ENCODE assay signal across 24 cellular contexts in genomic region chr1:226949401-226949800, GRCh38. TPM values are rescaled to one million over a fixed set of nuclear protein-coding genes. Genes with fewer than 3 reads are reported as not detected.
DNase-seq lines count a peak whose midpoint lies in the region; ATAC-seq and TF ChIP-seq lines count a peak whose summit lies in the region.
"Had no signal": no experiment of that assay in that cellular context is flagged by ENCODE, and none has a peak within 500 bp of the region (broad histone marks: within the 10 kb centered on the region; RNA-seq: fewer than 3 reads in every experiment).

No MANE protein-coding gene starts in this region.

- no peak overlapping the region for H3K9ac ChIP-seq in subcutaneous abdominal adipose tissue (ENCODE audit: low read length in 5 of 5)
- H3K9ac ChIP-seq: BLaER1 treated with 17β-estradiol and CSF1 and Interleukin-3, amounts not matched to agents 10 nM and 100 nM had no signal

- H3K4me1 ChIP-seq in right atrium auricular region: peaks cover 0 to 53% of the 10 kb centered on the region in 2 donors
- H3K4me1 ChIP-seq in psoas muscle: peaks cover 70% of the 10 kb centered on the region
- peaks cover 8 to 59% (median 43%) of the 10 kb centered on the region in 5 donors for H3K4me1 ChIP-seq in subcutaneous abdominal adipose tissue (ENCODE audit: control insufficient read depth in 5 of 5, insufficient read depth in 5 of 5, low read length in 5 of 5)

- intact Hi-C loops in left ventricle myocardium superior (cut with micrococcal nuclease): no loop called here
- intact Hi-C loops in psoas muscle (cut with DNase I): no loop called here

- H3K27ac Mint-ChIP-seq in stimulated activated memory B cell treated with anti-CD40 and anti-IgM and Interleukin-4, amounts not matched to agents 10 μg/mL and 1 μg/mL and 100 μg/mL, for 72 hours: no peak overlapping the region
- H3K27ac Mint-ChIP-seq: CD14-positive monocyte; CD4-positive, alpha-beta T cell had no signal

- no peak for TF ChIP-seq CTCF in right atrium auricular region (IDR thresholded peaks at IDR 0.05)
- no peak for TF ChIP-seq CTCF in psoas muscle (IDR thresholded peaks at IDR 0.05)

- peaks cover 14% of the 10 kb centered on the region for H3K36me3 Mint-ChIP-seq in stimulated activated memory B cell treated with anti-CD40 and anti-IgM and Interleukin-4, amounts not matched to agents 10 μg/mL and 1 μg/mL and 100 μg/mL, for 72 hours

- H3K27me3 ChIP-seq in right atrium auricular region (no peaks in the 10 kb centered on the region), psoas muscle (ENCODE audit: insufficient read depth in 3 of 3, low read length in 2 of 3) (no peaks in the 10 kb centered on the region), subcutaneous abdominal adipose tissue (ENCODE audit: control insufficient read depth in 5 of 5, insufficient read depth in 4 of 5, low read length in 5 of 5) (no peaks in the 10 kb centered on the region)
- H3K27me3 ChIP-seq: BE2C; BLaER1 treated with 17β-estradiol and CSF1 and Interleukin-3, amounts not matched to agents 10 nM and 100 nM had no signal

- H3K9me3 ChIP-seq in right atrium auricular region: peaks cover 0 to 5% of the 10 kb centered on the region in 2 donors
- H3K9me3 ChIP-seq in psoas muscle: no peaks in the 10 kb centered on the region
- H3K9me3 ChIP-seq in subcutaneous abdominal adipose tissue (ENCODE audit: control insufficient read depth in 5 of 5, low read length in 5 of 5): peaks cover 0 to 6% (median 4%) of the 10 kb centered on the region in 5 donors
- H3K9me3 ChIP-seq: A549, BE2C had no signal

- WGBS in psoas muscle, 3 donors: 41 to 49% (median 46%) methylated on average over 3 of the region's 3 CpGs

- ATAC-seq in left ventricle myocardium superior (no peak), psoas muscle (no peak)
- no peak for ATAC-seq in stimulated activated memory B cell treated with anti-CD40 and anti-IgM and Interleukin-4, amounts not matched to agents 10 μg/mL and 1 μg/mL and 100 μg/mL, for 72 hours
- ATAC-seq: A549, GM12878 had no signal

- H3K36me3 ChIP-seq in right atrium auricular region (no peaks in the 10 kb centered on the region), psoas muscle (ENCODE audit: insufficient read depth in 1 of 2, low read depth in 1 of 2) (peaks cover 0 to 30% of the 10 kb centered on the region in 2 donors), subcutaneous abdominal adipose tissue (ENCODE audit: control insufficient read depth in 5 of 5, insufficient read depth in 5 of 5, low read length in 5 of 5) (peaks cover 0 to 4% (median 0%) of the 10 kb centered on the region in 5 donors)

- DNase-seq in right atrium auricular region (ENCODE audit: low spot score) (peak; percentile 38), left ventricle myocardium superior (no peak), mucosa of gallbladder (ENCODE audit: low spot score) (peak; percentile 8), psoas muscle (no peak), GOT3 (lab: John Stamatoyannopoulos, UW) (no peak), NCI-H446 treated with DMSO at 0.1 percent for 48 hours (lab: John Stamatoyannopoulos, UW) (no peak)
- DNase-seq: 8988T; ACHN; AML-193; BE2C; CD4-positive, alpha-beta T cell; CD8-positive, alpha-beta memory T cell; DMS 273 treated with DMSO at 0.1 percent for 48 hours; DMS79; EL; GDM1; H7; HCEC 1CT had no signal

- H3K27me3 Mint-ChIP-seq in stimulated activated memory B cell treated with anti-CD40 and anti-IgM and Interleukin-4, amounts not matched to agents 10 μg/mL and 1 μg/mL and 100 μg/mL, for 72 hours: no peaks in the 10 kb centered on the region
- H3K27me3 Mint-ChIP-seq: CD4-positive, alpha-beta T cell had no signal

- H3K4me3 ChIP-seq in right atrium auricular region: no peak overlapping the region
- H3K4me3 ChIP-seq in psoas muscle: no peak overlapping the region
- H3K4me3 ChIP-seq in subcutaneous abdominal adipose tissue (ENCODE audit: low read depth in 1 of 5, low read length in 5 of 5): no peak overlapping the region
- H3K4me3 ChIP-seq: A549; BLaER1 treated with 17β-estradiol and CSF1 and Interleukin-3, amounts not matched to agents 10 nM and 100 nM; GM12878 had no signal

- peaks cover 3% of the 10 kb centered on the region for H3K9me3 Mint-ChIP-seq in stimulated activated memory B cell treated with anti-CD40 and anti-IgM and Interleukin-4, amounts not matched to agents 10 μg/mL and 1 μg/mL and 100 μg/mL, for 72 hours
- H3K9me3 Mint-ChIP-seq: CD4-positive, alpha-beta T cell had no signal

- H3K27ac ChIP-seq in right atrium auricular region (no peak overlapping the region), psoas muscle (peak overlapping the region; percentile 97), subcutaneous abdominal adipose tissue (ENCODE audit: low read depth, low read length) (peak overlapping the region; percentile 37)
- H3K27ac ChIP-seq: A549; BLaER1 treated with 17β-estradiol and CSF1 and Interleukin-3, amounts not matched to agents 10 nM and 100 nM had no signal

- H3K4me1 Mint-ChIP-seq in stimulated activated memory B cell treated with anti-CD40 and anti-IgM and Interleukin-4, amounts not matched to agents 10 μg/mL and 1 μg/mL and 100 μg/mL, for 72 hours: peaks cover 67% of the 10 kb centered on the region

- H3K4me3 Mint-ChIP-seq in stimulated activated memory B cell treated with anti-CD40 and anti-IgM and Interleukin-4, amounts not matched to agents 10 μg/mL and 1 μg/mL and 100 μg/mL, for 72 hours: no peak overlapping the region
- H3K4me3 Mint-ChIP-seq: CD14-positive monocyte; CD4-positive, alpha-beta T cell; CD8-positive, alpha-beta memory T cell had no signal

RNA-seq across cellular contexts. Expression of gene COQ8A, which starts 9.3 kb away (rescaled TPM):
- total RNA-seq in right atrium auricular region (100 to 1,000 TPM; 158 to 253 TPM), left ventricle myocardium superior (438 TPM), mucosa of gallbladder (109 TPM), psoas muscle (1,000 to 10,000 TPM in 1 of 4 donors, 100 to 1,000 TPM in 3; 574 to 1,432 (median 837) TPM)
- polyA plus RNA-seq in psoas muscle: 1,000 to 10,000 TPM in 1 of 3 donors, 100 to 1,000 TPM in 2; 134 to 1,231 (median 616) TPM

Comparison
In these comparisons a context has a peak if more than half of its experiments do, and no peak if none do; other contexts are left out.
1. DNase-seq: peak in right atrium auricular region (single experiment) and mucosa of gallbladder (single experiment); none in left ventricle myocardium superior (single experiment), psoas muscle (0 of 2), GOT3 (single experiment) and NCI-H446 treated with DMSO at 0.1 percent for 48 hours (single experiment).
2. H3K27ac ChIP-seq: peak in psoas muscle (single experiment) and subcutaneous abdominal adipose tissue (single experiment); none in right atrium auricular region (0 of 2).